1 cellular context compared by ENCODE assay signal in genomic region chr1:9298282-9298681, GRCh38.
TF ChIP-seq lines count a peak whose summit lies in the region.

No MANE protein-coding gene starts in this region.

TF ChIP-seq in HepG2, 621 proteins besides CTCF, POLR2A, EP300 and RAD21:
- no peak for TF ChIP-seq USF2 (IDR thresholded peaks at IDR 0.05; ENCODE audit: low read depth, low read length)
- no peak for TF ChIP-seq USF2 (CRISPR knock-in tag; IDR thresholded peaks at IDR 0.05; ENCODE audit: borderline replicate concordance)
- no peak for TF ChIP-seq IRF1 (CRISPR knock-in tag; IDR thresholded peaks at IDR 0.05; ENCODE audit: low read depth)
- TF ChIP-seq ZNF24 (IDR thresholded peaks at IDR 0.05) = peak; percentile 95
- no peak for TF ChIP-seq ZNF275 (CRISPR knock-in tag; IDR thresholded peaks at IDR 0.05; ENCODE audit: borderline replicate concordance)
TF ChIP-seq in HepG2: peak in this region for 1.
